3 cellular contexts compared by ENCODE assay signal in the genomic region with DNA sequence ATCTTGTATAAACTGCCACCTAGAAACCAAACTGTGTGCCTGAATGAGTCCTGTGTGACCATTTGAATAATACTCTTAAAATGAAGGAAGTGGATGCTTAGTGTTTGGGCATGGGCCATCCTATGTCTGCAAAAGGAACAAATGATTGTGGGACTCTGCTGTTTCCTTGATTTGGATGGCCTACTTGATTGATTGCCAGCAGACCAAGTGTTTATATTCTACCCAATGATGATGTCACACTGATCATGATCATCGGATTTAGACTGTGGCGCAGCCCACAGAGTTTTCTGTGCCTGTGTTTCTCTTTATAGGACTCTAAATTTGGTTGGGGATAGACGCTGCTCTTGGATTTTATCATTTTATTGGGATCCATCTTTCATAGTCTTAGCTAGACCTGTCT.
A peak's percentile ranks its signal among the peaks of the same experiment; 100 is the strongest.
TF ChIP-seq lines count a peak whose summit lies in the region.

No MANE protein-coding gene starts in this region.

TF ChIP-seq in SK-N-SH, 30 proteins besides CTCF, POLR2A, EP300 and RAD21:
- no peak for TF ChIP-seq MEF2A (IDR thresholded peaks at IDR 0.05; ENCODE audit: borderline replicate concordance, low read depth)
- no peak for TF ChIP-seq MXI1 (IDR thresholded peaks at IDR 0.05; ENCODE audit: low read depth, low read length)
- TF ChIP-seq, protein P1, sequence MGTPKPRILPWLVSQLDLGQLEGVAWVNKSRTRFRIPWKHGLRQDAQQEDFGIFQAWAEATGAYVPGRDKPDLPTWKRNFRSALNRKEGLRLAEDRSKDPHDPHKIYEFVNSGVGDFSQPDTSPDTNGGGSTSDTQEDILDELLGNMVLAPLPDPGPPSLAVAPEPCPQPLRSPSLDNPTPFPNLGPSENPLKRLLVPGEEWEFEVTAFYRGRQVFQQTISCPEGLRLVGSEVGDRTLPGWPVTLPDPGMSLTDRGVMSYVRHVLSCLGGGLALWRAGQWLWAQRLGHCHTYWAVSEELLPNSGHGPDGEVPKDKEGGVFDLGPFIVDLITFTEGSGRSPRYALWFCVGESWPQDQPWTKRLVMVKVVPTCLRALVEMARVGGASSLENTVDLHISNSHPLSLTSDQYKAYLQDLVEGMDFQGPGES (IDR thresholded peaks at IDR 0.05; ENCODE audit: low read depth, low read length): no peak
- TF ChIP-seq USF1 (IDR thresholded peaks at IDR 0.05; ENCODE audit: borderline replicate concordance, low read depth): no peak
- TF ChIP-seq ELF1 (IDR thresholded peaks at IDR 0.05): no peak

TF ChIP-seq in SK-N-SH treated with all-trans-retinoic acid at 6 μM for 48 hours, 23 proteins besides CTCF, POLR2A, EP300 and RAD21 (continues in another document):
- TF ChIP-seq, protein P2, sequence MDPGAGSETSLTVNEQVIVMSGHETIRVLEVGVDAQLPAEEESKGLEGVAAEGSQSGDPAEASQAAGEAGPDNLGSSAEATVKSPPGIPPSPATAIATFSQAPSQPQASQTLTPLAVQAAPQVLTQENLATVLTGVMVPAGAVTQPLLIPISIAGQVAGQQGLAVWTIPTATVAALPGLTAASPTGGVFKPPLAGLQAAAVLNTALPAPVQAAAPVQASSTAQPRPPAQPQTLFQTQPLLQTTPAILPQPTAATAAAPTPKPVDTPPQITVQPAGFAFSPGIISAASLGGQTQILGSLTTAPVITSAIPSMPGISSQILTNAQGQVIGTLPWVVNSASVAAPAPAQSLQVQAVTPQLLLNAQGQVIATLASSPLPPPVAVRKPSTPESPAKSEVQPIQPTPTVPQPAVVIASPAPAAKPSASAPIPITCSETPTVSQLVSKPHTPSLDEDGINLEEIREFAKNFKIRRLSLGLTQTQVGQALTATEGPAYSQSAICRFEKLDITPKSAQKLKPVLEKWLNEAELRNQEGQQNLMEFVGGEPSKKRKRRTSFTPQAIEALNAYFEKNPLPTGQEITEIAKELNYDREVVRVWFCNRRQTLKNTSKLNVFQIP (CRISPR knock-in tag; IDR thresholded peaks at IDR 0.05; ENCODE audit: borderline replicate concordance, low read depth): no peak
- TF ChIP-seq, protein P3, sequence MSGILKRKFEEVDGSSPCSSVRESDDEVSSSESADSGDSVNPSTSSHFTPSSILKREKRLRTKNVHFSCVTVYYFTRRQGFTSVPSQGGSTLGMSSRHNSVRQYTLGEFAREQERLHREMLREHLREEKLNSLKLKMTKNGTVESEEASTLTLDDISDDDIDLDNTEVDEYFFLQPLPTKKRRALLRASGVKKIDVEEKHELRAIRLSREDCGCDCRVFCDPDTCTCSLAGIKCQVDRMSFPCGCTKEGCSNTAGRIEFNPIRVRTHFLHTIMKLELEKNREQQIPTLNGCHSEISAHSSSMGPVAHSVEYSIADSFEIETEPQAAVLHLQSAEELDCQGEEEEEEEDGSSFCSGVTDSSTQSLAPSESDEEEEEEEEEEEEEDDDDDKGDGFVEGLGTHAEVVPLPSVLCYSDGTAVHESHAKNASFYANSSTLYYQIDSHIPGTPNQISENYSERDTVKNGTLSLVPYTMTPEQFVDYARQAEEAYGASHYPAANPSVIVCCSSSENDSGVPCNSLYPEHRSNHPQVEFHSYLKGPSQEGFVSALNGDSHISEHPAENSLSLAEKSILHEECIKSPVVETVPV (CRISPR knock-in tag; IDR thresholded peaks at IDR 0.05): no peak
- TF ChIP-seq ZNF8 (CRISPR knock-in tag; IDR thresholded peaks at IDR 0.05) (no peak), OSR1 (CRISPR knock-in tag; IDR thresholded peaks at IDR 0.05) (no peak), GLIS3 (CRISPR knock-in tag; IDR thresholded peaks at IDR 0.05) (no peak), ESRRG (CRISPR knock-in tag; IDR thresholded peaks at IDR 0.05) (no peak), PATZ1 (CRISPR knock-in tag; IDR thresholded peaks at IDR 0.05; ENCODE audit: borderline replicate concordance) (no peak), TCF4 (CRISPR knock-in tag; IDR thresholded peaks at IDR 0.05; ENCODE audit: borderline replicate concordance) (no peak), ARNTL (CRISPR knock-in tag; IDR thresholded peaks at IDR 0.05; ENCODE audit: borderline replicate concordance, low read depth) (no peak), SNAI2 (CRISPR knock-in tag; IDR thresholded peaks at IDR 0.05) (no peak), BACH2 (CRISPR knock-in tag; IDR thresholded peaks at IDR 0.05; ENCODE audit: borderline replicate concordance) (no peak), ZNF565 (CRISPR knock-in tag; conservative IDR thresholded peaks at IDR 0.05; ENCODE audit: low read depth) (no peak)
- TF ChIP-seq, protein P4, sequence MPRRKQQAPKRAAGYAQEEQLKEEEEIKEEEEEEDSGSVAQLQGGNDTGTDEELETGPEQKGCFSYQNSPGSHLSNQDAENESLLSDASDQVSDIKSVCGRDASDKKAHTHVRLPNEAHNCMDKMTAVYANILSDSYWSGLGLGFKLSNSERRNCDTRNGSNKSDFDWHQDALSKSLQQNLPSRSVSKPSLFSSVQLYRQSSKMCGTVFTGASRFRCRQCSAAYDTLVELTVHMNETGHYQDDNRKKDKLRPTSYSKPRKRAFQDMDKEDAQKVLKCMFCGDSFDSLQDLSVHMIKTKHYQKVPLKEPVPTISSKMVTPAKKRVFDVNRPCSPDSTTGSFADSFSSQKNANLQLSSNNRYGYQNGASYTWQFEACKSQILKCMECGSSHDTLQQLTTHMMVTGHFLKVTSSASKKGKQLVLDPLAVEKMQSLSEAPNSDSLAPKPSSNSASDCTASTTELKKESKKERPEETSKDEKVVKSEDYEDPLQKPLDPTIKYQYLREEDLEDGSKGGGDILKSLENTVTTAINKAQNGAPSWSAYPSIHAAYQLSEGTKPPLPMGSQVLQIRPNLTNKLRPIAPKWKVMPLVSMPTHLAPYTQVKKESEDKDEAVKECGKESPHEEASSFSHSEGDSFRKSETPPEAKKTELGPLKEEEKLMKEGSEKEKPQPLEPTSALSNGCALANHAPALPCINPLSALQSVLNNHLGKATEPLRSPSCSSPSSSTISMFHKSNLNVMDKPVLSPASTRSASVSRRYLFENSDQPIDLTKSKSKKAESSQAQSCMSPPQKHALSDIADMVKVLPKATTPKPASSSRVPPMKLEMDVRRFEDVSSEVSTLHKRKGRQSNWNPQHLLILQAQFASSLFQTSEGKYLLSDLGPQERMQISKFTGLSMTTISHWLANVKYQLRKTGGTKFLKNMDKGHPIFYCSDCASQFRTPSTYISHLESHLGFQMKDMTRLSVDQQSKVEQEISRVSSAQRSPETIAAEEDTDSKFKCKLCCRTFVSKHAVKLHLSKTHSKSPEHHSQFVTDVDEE (CRISPR knock-in tag; IDR thresholded peaks at IDR 0.05): no peak

TF ChIP-seq in K562, 482 proteins besides CTCF, POLR2A, EP300 and RAD21:
- TF ChIP-seq ATF3 (IDR thresholded peaks at IDR 0.05) (0 out of 2 replicates have a peak, but pooled peaks have one; percentile 22), ATF3 (CRISPR knock-in tag; conservative IDR thresholded peaks at IDR 0.05) (no peak), STAT5A (IDR thresholded peaks at IDR 0.05; ENCODE audit: borderline replicate concordance, low read length) (no peak)
